18 cellular contexts compared by ENCODE assay signal in genomic region chr15:70166506-70167087, GRCh38.
DNase-seq lines count a peak whose midpoint lies in the region; ATAC-seq and TF ChIP-seq lines count a peak whose summit lies in the region.
"Had no signal": no experiment of that assay in that cellular context is flagged by ENCODE, and none has a peak within 500 bp of the region (broad histone marks: within the 10 kb centered on the region; RNA-seq: fewer than 3 reads in every experiment).

No MANE protein-coding gene starts in this region.

- CTCF ChIA-PET in T-cell (lab: Charles Lee): no interaction called here

- H3K36me3 Mint-ChIP-seq in chondrocyte (ENCODE audit: low read depth) (no peaks in the 10 kb centered on the region), T-cell (no peaks in the 10 kb centered on the region)

- H3K27me3 Mint-ChIP-seq in chondrocyte (ENCODE audit: low read depth): peaks cover 10% of the 10 kb centered on the region
- peaks cover 0 to 3% of the 10 kb centered on the region in 2 donors for H3K27me3 Mint-ChIP-seq in T-cell

- in situ Hi-C loops in gastrocnemius medialis (cut with MboI; ENCODE audit: low sequenced_read_pairs in 4 of 4): no loop called here

- H3K9ac ChIP-seq in neuronal stem cell (ENCODE audit: low read depth, low read length, poor library complexity) (no peak overlapping the region), colonic mucosa (ENCODE audit: low read depth in 2 of 2, low read length in 2 of 2) (no peak overlapping the region)

- H3K27ac ChIP-seq in adipose tissue (ENCODE audit: low read depth, low read length) (peak overlapping the region; percentile 29), neuronal stem cell (replicated peaks; ENCODE audit: low read length) (no peak overlapping the region), gastrocnemius medialis (peak overlapping the region; percentile 80 to 85 (median 83)), colonic mucosa (no peak overlapping the region)
- H3K27ac ChIP-seq: PC-9 had no signal

- H3K36me3 ChIP-seq in neuronal stem cell (replicated peaks in 1 of 2; ENCODE audit: control insufficient read depth in 2 of 2, insufficient read depth in 2 of 2, low read length in 2 of 2) (no peaks in the 10 kb centered on the region), gastrocnemius medialis (no peaks in the 10 kb centered on the region), colonic mucosa (no peaks in the 10 kb centered on the region)

- no peak overlapping the region for H2BK5ac ChIP-seq in neuronal stem cell (ENCODE audit: low read length)

- H3K4me2 ChIP-seq in neuronal stem cell (ENCODE audit: insufficient read depth, low read length, poor library complexity, severe bottlenecking): no peak overlapping the region
- H3K4me2 ChIP-seq: PC-9 had no signal

- H3K18ac ChIP-seq in neuronal stem cell (ENCODE audit: low read length): peak overlapping the region; percentile 80

- H3K4ac ChIP-seq in neuronal stem cell (ENCODE audit: low read length): no peak overlapping the region

- H3K79me1 ChIP-seq in neuronal stem cell (ENCODE audit: low read depth, low read length): no peaks in the 10 kb centered on the region

- peak overlapping the region; percentile 64 for H2AK5ac ChIP-seq in neuronal stem cell (ENCODE audit: low read depth, low read length)

- POLR2A ChIA-PET in T-cell (lab: Charles Lee): no interaction called here

- H3K4me3 Mint-ChIP-seq in chondrocyte (ENCODE audit: unreplicated experiment) (no peak overlapping the region), T-cell (no peak overlapping the region)
- H3K4me3 Mint-ChIP-seq: HFFc6 had no signal

- peak; percentile 24 for DNase-seq in chondrocyte (ENCODE audit: low spot score)
- DNase-seq in neuronal stem cell (ENCODE audit: low spot score): no peak
- DNase-seq in gastrocnemius medialis: no peak
- DNase-seq in colonic mucosa: no peak
- no peak for DNase-seq in T-cell
- DNase-seq: ACHN, AML-193, COR-L47, HFFc6, KBM-7, MV-4-11, NCI-H1417 treated with DMSO at 0.1 percent for 48 hours, NCI-H1930, NCI-H2171, NCI-H748 treated with DMSO at 0.1 percent for 48 hours, PC-9 had no signal

- H3K9me3 ChIP-seq in neuronal stem cell (replicated peaks in 1 of 2; ENCODE audit: control insufficient read depth in 2 of 2, insufficient read depth in 1 of 2, low read depth in 1 of 2, low read length in 2 of 2): no peaks in the 10 kb centered on the region
- no peaks in the 10 kb centered on the region for H3K9me3 ChIP-seq in gastrocnemius medialis
- no peaks in the 10 kb centered on the region for H3K9me3 ChIP-seq in colonic mucosa

- H3K27me3 ChIP-seq in neuronal stem cell (ENCODE audit: control insufficient read depth in 3 of 3, insufficient read depth in 3 of 3, low read depth in 1 of 3, low read length in 3 of 3) (peaks cover 0 to 19% (median 2%) of the 10 kb centered on the region in 3 experiments), gastrocnemius medialis (no peaks in the 10 kb centered on the region), colonic mucosa (no peaks in the 10 kb centered on the region)

- no peak overlapping the region for H4K8ac ChIP-seq in neuronal stem cell (ENCODE audit: low read depth, low read length)

- no peak overlapping the region for H2AFZ ChIP-seq in neuronal stem cell (ENCODE audit: low read length)
- H2AFZ ChIP-seq: PC-9 had no signal

- TF ChIP-seq CTCF in chondrocyte (IDR thresholded peaks at IDR 0.05) (no peak), gastrocnemius medialis (IDR thresholded peaks at IDR 0.05 in 4 of 5, conservative IDR thresholded peaks at IDR 0.05 in 1 of 5) (no peak), colonic mucosa (IDR thresholded peaks at IDR 0.05) (no peak)

- no peak overlapping the region for H3K14ac ChIP-seq in neuronal stem cell (ENCODE audit: low read length)

- H3K4me1 ChIP-seq in neuronal stem cell (ENCODE audit: control insufficient read depth in 2 of 2, insufficient read depth in 1 of 2, low read depth in 1 of 2, low read length in 2 of 2) (peaks cover 3 to 12% of the 10 kb centered on the region in 2 donors), gastrocnemius medialis (peaks cover 22 to 25% of the 10 kb centered on the region in 2 donors), colonic mucosa (no peaks in the 10 kb centered on the region)

- intact Hi-C loops in gastrocnemius medialis (cut with DNase I; ENCODE audit: low total_unique reads): no loop called here
- intact Hi-C loops in colonic mucosa (cut with DNase I): no loop called here

- no peak overlapping the region for H2BK12ac ChIP-seq in neuronal stem cell (ENCODE audit: low read length)

- no peak overlapping the region for H3K23ac ChIP-seq in neuronal stem cell (ENCODE audit: low read depth, low read length, poor library complexity)

- no peak overlapping the region for H2BK15ac ChIP-seq in neuronal stem cell (ENCODE audit: low read length)

- no peak for TF ChIP-seq POLR2A in gastrocnemius medialis (IDR thresholded peaks at IDR 0.05)

- no peak for ATAC-seq in gastrocnemius medialis
- ATAC-seq in T-cell (replicated peaks in 1 of 4): no peak
- no peak for ATAC-seq in GM21381 (IDR thresholded peaks at IDR 0.05; ENCODE audit: unreplicated experiment)

- H2BK120ac ChIP-seq in neuronal stem cell (ENCODE audit: low read depth, low read length): no peak overlapping the region

- no peaks in the 10 kb centered on the region for H3K9me3 Mint-ChIP-seq in chondrocyte (ENCODE audit: low read depth)
- H3K9me3 Mint-ChIP-seq in T-cell: no peaks in the 10 kb centered on the region
- H3K9me3 Mint-ChIP-seq: HFFc6 had no signal

- H3K4me3 ChIP-seq in neuronal stem cell (ENCODE audit: low read length in 2 of 2): no peak overlapping the region
- no peak overlapping the region for H3K4me3 ChIP-seq in gastrocnemius medialis
- H3K4me3 ChIP-seq in colonic mucosa: no peak overlapping the region
- H3K4me3 ChIP-seq: PC-9 had no signal

- peaks cover 15% of the 10 kb centered on the region for H3K4me1 Mint-ChIP-seq in chondrocyte (ENCODE audit: low read depth)
- no peaks in the 10 kb centered on the region for H3K4me1 Mint-ChIP-seq in T-cell

- H4K91ac ChIP-seq in neuronal stem cell (ENCODE audit: low read depth, low read length, poor library complexity): no peak overlapping the region

- WGBS in adipose tissue, 3 donors: 77 to 87% (median 83%) methylated on average over 13 of the region's 13 CpGs
- no CpG with 5 or more reads among the region's 13 CpGs for WGBS in neuronal stem cell (ENCODE audit: extremely low coverage in 2 of 2, insufficient read length in 2 of 2, insufficient replicate concordance in 1 of 2), 2 donors

- H3K27ac Mint-ChIP-seq in chondrocyte (ENCODE audit: unreplicated experiment): no peak overlapping the region
- H3K27ac Mint-ChIP-seq in T-cell: no peak overlapping the region
- H3K27ac Mint-ChIP-seq: HFFc6 had no signal

Comparison
In these comparisons a context has a peak if more than half of its experiments do, and no peak if none do; other contexts are left out.
1. H3K27ac ChIP-seq: peak in adipose tissue (single experiment) and gastrocnemius medialis (4 of 4); none in neuronal stem cell (single experiment) and colonic mucosa (single experiment).